1 cellular context compared by ENCODE assay signal in genomic region chr17:1714980-1715802, GRCh38.
TF ChIP-seq lines count a peak whose summit lies in the region.

No MANE protein-coding gene starts in this region.

TF ChIP-seq in K562, 482 proteins besides CTCF, POLR2A, EP300 and RAD21 (continued from another document and continues in another):
- TF ChIP-seq CHD7 (IDR thresholded peaks at IDR 0.05; ENCODE audit: low read depth, low read length) (no peak), HMG20A (CRISPR knock-in tag; conservative IDR thresholded peaks at IDR 0.05) (no peak), ELK3 (CRISPR knock-in tag; IDR thresholded peaks at IDR 0.05) (no peak), ZC3H8 (IDR thresholded peaks at IDR 0.05) (no peak), HDAC2 (IDR thresholded peaks at IDR 0.05) (peak; percentile 65; the same call in 1 of the 2 replicates), ZNF436 (CRISPR knock-in tag; IDR thresholded peaks at IDR 0.05) (no peak), CGGBP1 (CRISPR knock-in tag; IDR thresholded peaks at IDR 0.05) (no peak), NKRF (IDR thresholded peaks at IDR 0.05; ENCODE audit: borderline replicate concordance) (peak; percentile 93; the same call in 1 of the 2 replicates), ZNF518B (CRISPR knock-in tag; IDR thresholded peaks at IDR 0.05) (no peak), ZNF780A (CRISPR knock-in tag; IDR thresholded peaks at IDR 0.05) (no peak), BMI1 (IDR thresholded peaks at IDR 0.05; ENCODE audit: low read length) (no peak), ZNF644 (tag; IDR thresholded peaks at IDR 0.05; ENCODE audit: low read depth) (no peak), ZNF277 (CRISPR knock-in tag; IDR thresholded peaks at IDR 0.05; ENCODE audit: borderline replicate concordance) (no peak), E2F3 (CRISPR knock-in tag; IDR thresholded peaks at IDR 0.05) (no peak), FOXK2 (conservative IDR thresholded peaks at IDR 0.05 in 1 of 2, IDR thresholded peaks at IDR 0.05 in 1 of 2; ENCODE audit: low read depth in 2 of 2) (no peak), XRCC3 (IDR thresholded peaks at IDR 0.05) (no peak), TRIM25 (IDR thresholded peaks at IDR 0.05; ENCODE audit: borderline replicate concordance) (no peak), HNRNPUL1 (IDR thresholded peaks at IDR 0.05; ENCODE audit: low read length) (no peak), HNRNPK (IDR thresholded peaks at IDR 0.05; ENCODE audit: low read depth, low read length, poor library complexity, severe bottlenecking) (no peak), KHSRP (IDR thresholded peaks at IDR 0.05) (no peak), SP1 (CRISPR knock-in tag; IDR thresholded peaks at IDR 0.05) (peak; percentile 64; the same call in 1 of the 2 replicates), HMGN3 (IDR thresholded peaks at IDR 0.05; ENCODE audit: borderline replicate concordance, extremely low read depth, insufficient read length, low read depth, low read length) (peak; percentile 73), ZBTB8A (IDR thresholded peaks at IDR 0.05; ENCODE audit: partially characterized antibody) (no peak), ERF (CRISPR knock-in tag; IDR thresholded peaks at IDR 0.05) (no peak), LEF1 (IDR thresholded peaks at IDR 0.05) (0 out of 2 replicates have a peak, but pooled peaks have one; percentile 45), HSF4 (CRISPR knock-in tag; IDR thresholded peaks at IDR 0.05; ENCODE audit: borderline replicate concordance) (no peak), CHD1 (IDR thresholded peaks at IDR 0.05; ENCODE audit: low read length) (peak; percentile 2), HMG20B (CRISPR knock-in tag; IDR thresholded peaks at IDR 0.05) (no peak), ZNF239 (CRISPR knock-in tag; IDR thresholded peaks at IDR 0.05) (no peak), FOS (IDR thresholded peaks at IDR 0.05; ENCODE audit: extremely low read depth, insufficient read length) (no peak), CREB3L1 (IDR thresholded peaks at IDR 0.05; ENCODE audit: borderline replicate concordance, low read depth) (no peak), FOXA1 (IDR thresholded peaks at IDR 0.05; ENCODE audit: borderline replicate concordance) (no peak), RUNX1 (IDR thresholded peaks at IDR 0.05; ENCODE audit: low read depth) (no peak), CC2D1A (IDR thresholded peaks at IDR 0.05) (no peak), CBX5 (IDR thresholded peaks at IDR 0.05; ENCODE audit: borderline replicate concordance, low read depth) (no peak), ZNF347 (CRISPR knock-in tag; IDR thresholded peaks at IDR 0.05; ENCODE audit: low read depth) (no peak), PPARD (CRISPR knock-in tag; IDR thresholded peaks at IDR 0.05) (no peak), HNRNPH1 (optimal IDR thresholded peaks at IDR 0.05; ENCODE audit: low read depth, low read length) (no peak)
